1 cellular context compared by ENCODE assay signal in genomic region chr12:120234643-120235368, GRCh38.
TF ChIP-seq lines count a peak whose summit lies in the region.

No MANE protein-coding gene starts in this region.

TF ChIP-seq in HEK293, 187 proteins besides CTCF, POLR2A, EP300 and RAD21 (continued from another document):
- peak; percentile 49; the same call in 1 of the 2 replicates for TF ChIP-seq PATZ1 (tag by site-specific recombination; IDR thresholded peaks at IDR 0.05)
